Comparison of ENCODE assay signal across 9 cellular contexts in the genomic region with DNA sequence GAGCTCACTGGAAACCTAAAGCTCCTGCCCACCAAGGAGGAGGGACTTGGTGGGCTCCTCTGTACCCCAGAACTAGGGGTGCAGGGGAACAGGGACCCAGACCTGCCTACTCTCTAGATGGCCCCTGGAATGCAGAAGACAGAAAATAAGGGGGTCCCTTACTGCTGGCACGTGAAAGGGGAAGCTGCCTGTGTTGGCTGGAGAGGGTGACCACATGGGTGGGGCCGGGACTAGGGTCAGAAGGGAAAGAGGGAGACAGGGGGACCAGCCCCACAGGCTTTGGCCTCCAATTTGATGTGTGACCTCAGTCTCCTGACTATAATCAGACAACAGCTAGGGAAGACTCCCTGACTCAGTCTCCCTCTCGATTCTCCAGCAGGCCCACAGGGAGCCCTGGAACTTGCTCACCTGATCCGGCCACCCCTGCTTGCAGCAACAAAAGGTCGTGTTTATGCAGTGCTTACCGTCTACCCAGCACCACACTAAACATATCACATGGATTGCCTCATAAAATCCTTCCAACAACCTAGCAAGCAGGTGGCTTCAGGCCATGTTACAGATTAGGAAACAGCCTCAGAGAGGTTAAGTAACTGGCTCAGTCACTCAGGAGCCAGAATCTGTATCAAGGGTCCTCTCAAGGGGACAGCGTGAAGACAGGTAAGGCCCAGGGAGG. TPM values are rescaled to one million over a fixed set of nuclear protein-coding genes. Genes with fewer than 3 reads are reported as not detected.
A peak's percentile ranks its signal among the peaks of the same experiment; 100 is the strongest.
DNase-seq lines count a peak whose midpoint lies in the region; ATAC-seq and TF ChIP-seq lines count a peak whose summit lies in the region.
"Had no signal": no experiment of that assay in that cellular context is flagged by ENCODE, and none has a peak within 500 bp of the region (broad histone marks: within the 10 kb centered on the region; RNA-seq: fewer than 3 reads in every experiment).

No MANE protein-coding gene starts in this region.

- H3K4me1 ChIP-seq in right lobe of liver (peaks cover 0 to 28% (median 8%) of the 10 kb centered on the region in 4 donors), transverse colon (peaks cover 10 to 51% (median 26%) of the 10 kb centered on the region in 4 donors)

- H3K27me3 Mint-ChIP-seq in activated naive CD4-positive, alpha-beta T cell treated with anti-CD3 and anti-CD28 coated beads, Interleukin-2, amount 10 ng/mL, durations not matched to agents 7 days and 5 days: no peaks in the 10 kb centered on the region
- H3K27me3 Mint-ChIP-seq in activated naive CD8-positive, alpha-beta T cell treated with anti-CD3 and anti-CD28 coated beads for 36 hours: no peaks in the 10 kb centered on the region

- intact Hi-C loops in right lobe of liver (cut with DNase I) (no loop called here), transverse colon (cut with DNase I; ENCODE audit: low total_unique reads) (no loop called here)

- TF ChIP-seq CTCF in right lobe of liver (IDR thresholded peaks at IDR 0.05): no peak
- TF ChIP-seq CTCF in transverse colon (IDR thresholded peaks at IDR 0.05): no peak

- H3K4me3 Mint-ChIP-seq in activated naive CD4-positive, alpha-beta T cell treated with anti-CD3 and anti-CD28 coated beads, Interleukin-2, amount 10 ng/mL, durations not matched to agents 7 days and 5 days: no peak overlapping the region
- H3K4me3 Mint-ChIP-seq in activated naive CD8-positive, alpha-beta T cell treated with anti-CD3 and anti-CD28 coated beads for 36 hours: no peak overlapping the region

- 26% methylated on average over 7 of the region's 7 CpGs for WGBS in right lobe of liver (ENCODE audit: insufficient coverage, low coverage, low lambda C conversion rate, missing lambda C conversion rate)
- 43 to 83% methylated on average over 1 to 7 of the region's 7 CpGs for WGBS in transverse colon (ENCODE audit: low coverage in 1 of 2), 2 donors

- peak overlapping the region; percentile 8 for H3K27ac Mint-ChIP-seq in activated naive CD4-positive, alpha-beta T cell treated with anti-CD3 and anti-CD28 coated beads, Interleukin-2, amount 10 ng/mL, durations not matched to agents 7 days and 5 days
- H3K27ac Mint-ChIP-seq in activated naive CD8-positive, alpha-beta T cell treated with anti-CD3 and anti-CD28 coated beads for 36 hours: peak overlapping the region; percentile 35

- CTCF ChIA-PET in activated naive CD4-positive, alpha-beta T cell treated with anti-CD3 and anti-CD28 coated beads, Interleukin-2, amount 10 ng/mL, durations not matched to agents 7 days and 5 days (lab: Charles Lee): interaction anchor here (1.0 to 1.8 kb wide), 4 partner anchors 11 to 435 kb away, joined by 3 to 8 read pairs (median 4); partner anchors contain the start of gene STARD10

- no peaks in the 10 kb centered on the region for H3K9me3 Mint-ChIP-seq in activated naive CD4-positive, alpha-beta T cell treated with anti-CD3 and anti-CD28 coated beads, Interleukin-2, amount 10 ng/mL, durations not matched to agents 7 days and 5 days
- H3K9me3 Mint-ChIP-seq in activated naive CD8-positive, alpha-beta T cell treated with anti-CD3 and anti-CD28 coated beads for 36 hours: no peaks in the 10 kb centered on the region

- H3K27ac ChIP-seq in right lobe of liver: peak overlapping the region; percentile 11 to 65 (median 54)
- H3K27ac ChIP-seq in transverse colon: peak overlapping the region; percentile 18 to 51 (median 38)
- no peak overlapping the region for H3K27ac ChIP-seq in caudate nucleus (ENCODE audit: low read depth, low read length)

- H3K27me3 ChIP-seq in right lobe of liver (no peaks in the 10 kb centered on the region), transverse colon (no peaks in the 10 kb centered on the region)

- H3K9me3 ChIP-seq in right lobe of liver: no peaks in the 10 kb centered on the region
- H3K9me3 ChIP-seq in transverse colon: no peaks in the 10 kb centered on the region

- in situ Hi-C loops in transverse colon (cut with MboI; ENCODE audit: low pct_ligation_motif_present in 1 of 4, low pct_unique_long_range_greater_than_20kb in 1 of 4, low sequenced_read_pairs in 3 of 4): no loop called here

- peaks cover 64% of the 10 kb centered on the region for H3K4me1 Mint-ChIP-seq in activated naive CD4-positive, alpha-beta T cell treated with anti-CD3 and anti-CD28 coated beads, Interleukin-2, amount 10 ng/mL, durations not matched to agents 7 days and 5 days
- peaks cover 61% of the 10 kb centered on the region for H3K4me1 Mint-ChIP-seq in activated naive CD8-positive, alpha-beta T cell treated with anti-CD3 and anti-CD28 coated beads for 36 hours

- no peak overlapping the region for H3K4me3 ChIP-seq in right lobe of liver
- no peak overlapping the region for H3K4me3 ChIP-seq in transverse colon

- H3K36me3 ChIP-seq in right lobe of liver (no peaks in the 10 kb centered on the region), transverse colon (no peaks in the 10 kb centered on the region)

- DNase-seq in activated naive CD4-positive, alpha-beta T cell treated with anti-CD3 and anti-CD28 coated beads, Interleukin-2, amount 10 ng/mL, durations not matched to agents 7 days and 5 days: no peak
- no peak for DNase-seq in activated naive CD4-positive, alpha-beta T cell treated with anti-CD3 and anti-CD28 coated beads, Interleukin-2, amount 50 U/mL, for 16 hours
- DNase-seq in activated naive CD8-positive, alpha-beta T cell treated with anti-CD3 and anti-CD28 coated beads for 36 hours: no peak
- no peak for DNase-seq in right lobe of liver
- DNase-seq in transverse colon: no peak
- DNase-seq in caudate nucleus (lab: John Stamatoyannopoulos, UW): no peak
- no peak for DNase-seq in cerebellar cortex (ENCODE audit: low spot score)
- DNase-seq: activated gamma-delta T cell treated with Interleukin-2 at 50 U/mL for 16 hours had no signal

- TF ChIP-seq EP300 in transverse colon (IDR thresholded peaks at IDR 0.05; ENCODE audit: low read depth): no peak

- peaks cover 9% of the 10 kb centered on the region for H3K36me3 Mint-ChIP-seq in activated naive CD4-positive, alpha-beta T cell treated with anti-CD3 and anti-CD28 coated beads, Interleukin-2, amount 10 ng/mL, durations not matched to agents 7 days and 5 days
- H3K36me3 Mint-ChIP-seq in activated naive CD8-positive, alpha-beta T cell treated with anti-CD3 and anti-CD28 coated beads for 36 hours: peaks cover 6% of the 10 kb centered on the region

- TF ChIP-seq POLR2A in right lobe of liver (IDR thresholded peaks at IDR 0.05) (no peak), transverse colon (IDR thresholded peaks at IDR 0.05) (no peak)

- ATAC-seq in right lobe of liver: peak; percentile 29 to 72 (median 56)
- no peak for ATAC-seq in GM21447 (IDR thresholded peaks at IDR 0.05; ENCODE audit: unreplicated experiment)

RNA-seq across cellular contexts. Expression of gene ARAP1, which starts 10.2 kb away (rescaled TPM):
- 10 to 100 TPM; 49.3 to 52.3 TPM for total RNA-seq in activated naive CD8-positive, alpha-beta T cell treated with anti-CD3 and anti-CD28 coated beads for 36 hours
- total RNA-seq in right lobe of liver (10 to 100 TPM; 32.9 to 76.7 (median 41.2) TPM), transverse colon (100 to 1,000 TPM in 3 of 4 donors, 10 to 100 TPM in 1; 99.4 to 233 (median 108) TPM)

RNA-seq across cellular contexts. Expression of gene STARD10, which starts 51.9 kb away (rescaled TPM):
- 1 to 10 TPM; 6.2 to 6.4 TPM for total RNA-seq in activated naive CD8-positive, alpha-beta T cell treated with anti-CD3 and anti-CD28 coated beads for 36 hours
- total RNA-seq in right lobe of liver (100 to 1,000 TPM; 282 to 525 (median 330) TPM), transverse colon (100 to 1,000 TPM in 3 of 4 donors, 10 to 100 TPM in 1; 82.7 to 714 (median 225) TPM)

Comparison
In these comparisons a context has a peak if more than half of its experiments do, and no peak if none do; other contexts are left out.
1. RNA of gene STARD10, which starts 51.9 kb away (total RNA-seq): 282 to 525 TPM in right lobe of liver and 82.7 to 714 TPM in transverse colon; 6.2 to 6.4 TPM in activated naive CD8-positive, alpha-beta T cell treated with anti-CD3 and anti-CD28 coated beads for 36 hours; every median in the first group is over 10 times any median in the second.